21 cellular contexts compared by ENCODE assay signal in the genomic region with DNA sequence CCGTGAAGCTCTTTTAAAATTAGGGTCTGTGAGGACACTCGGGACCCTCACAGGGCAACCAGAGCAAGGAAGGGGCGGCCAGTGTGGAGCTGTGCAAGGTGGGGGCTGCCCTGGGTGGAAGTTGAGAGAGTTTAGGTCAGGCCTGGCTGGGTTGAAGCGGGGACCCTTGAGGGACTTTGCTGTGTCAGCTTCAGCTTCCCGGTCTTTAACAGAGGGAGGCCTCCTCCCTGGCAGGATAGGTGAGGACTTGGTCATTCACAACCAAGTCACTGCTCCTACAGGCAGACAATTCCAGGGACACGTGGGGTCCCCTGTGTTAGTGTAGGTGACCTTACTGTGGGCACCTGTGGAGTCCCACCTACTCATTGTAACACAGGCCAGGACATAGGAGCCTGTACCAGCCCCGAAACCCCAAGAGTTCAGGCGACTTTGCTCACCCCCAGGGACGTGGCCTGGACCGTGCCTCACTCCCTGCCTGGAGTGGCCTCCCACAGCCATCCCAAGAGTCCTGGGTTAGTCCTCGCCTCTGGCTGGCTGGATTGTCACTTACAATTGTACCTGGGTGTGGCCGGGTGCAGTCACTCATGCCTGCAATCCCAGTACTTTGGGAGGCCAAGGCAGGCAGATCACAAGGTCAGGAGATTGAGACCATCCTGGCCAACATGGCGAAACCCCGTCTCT. TPM values are rescaled to one million over a fixed set of nuclear protein-coding genes. Genes with fewer than 3 reads are reported as not detected.
DNase-seq lines count a peak whose midpoint lies in the region; ATAC-seq, FAIRE-seq and TF ChIP-seq lines count a peak whose summit lies in the region.
"Had no signal": no experiment of that assay in that cellular context is flagged by ENCODE, and none has a peak within 500 bp of the region (broad histone marks: within the 10 kb centered on the region; RNA-seq: fewer than 3 reads in every experiment).

No MANE protein-coding gene starts in this region.

- no peak overlapping the region for H3K23ac ChIP-seq in H1 (ENCODE audit: insufficient read length)

- H3K27me3 Mint-ChIP-seq in effector memory CD8-positive, alpha-beta T cell, result no peaks in the 10 kb centered on the region
- H3K27me3 Mint-ChIP-seq: CD8-positive, alpha-beta memory T cell; IgD-negative memory B cell had no signal

- no peak overlapping the region; the same call in 1 of the 2 replicates for H4K8ac ChIP-seq in H1 (ENCODE audit: extremely low read depth, insufficient read depth, low read length)

- no peaks in the 10 kb centered on the region for H3K79me2 ChIP-seq in SK-N-SH (ENCODE audit: insufficient read depth)
- H3K79me2 ChIP-seq in HepG2 (ENCODE audit: insufficient read depth, low read length), result no peaks in the 10 kb centered on the region
- H3K79me2 ChIP-seq in H1 (ENCODE audit: control insufficient read depth in 1 of 2, insufficient read depth in 2 of 2, low read length in 2 of 2), result no peaks in the 10 kb centered on the region

- DNase-seq in SK-N-SH, result peak; percentile 6
- peak in 2 of 3 donors; percentile 10 to 47 for DNase-seq in right lobe of liver
- DNase-seq in HepG2 (ENCODE audit: low spot score), result no peak
- no peak for DNase-seq in H1 (ENCODE audit: low read depth in 1 of 2, low spot score in 2 of 2)
- peak; percentile 70 for DNase-seq in posterior vena cava (ENCODE audit: low spot score)
- no peak for DNase-seq in effector memory CD8-positive, alpha-beta T cell
- DNase-seq in NCI-H2107 (lab: John Stamatoyannopoulos, UW), result no peak
- DNase-seq: AML-193; CD8-positive, alpha-beta memory T cell; COR-L47; GM23248; H9 had no signal

- H3K36me3 ChIP-seq in SK-N-SH (replicated peaks in 1 of 2; ENCODE audit: control insufficient read depth in 1 of 2, insufficient read depth in 2 of 2, low read length in 1 of 2) (no peaks in the 10 kb centered on the region), right lobe of liver (peaks cover 0 to 6% (median 0%) of the 10 kb centered on the region in 4 donors), HepG2 (replicated peaks in 1 of 2; ENCODE audit: control insufficient read depth in 1 of 2, insufficient read depth in 2 of 2, low read length in 2 of 2) (peaks cover 0 to 4% of the 10 kb centered on the region in 2 experiments; a peak in 2 of 5 replicates), H1 (ENCODE audit: control insufficient read depth in 2 of 4, insufficient read depth in 4 of 4, low read length in 3 of 4) (no peaks in the 10 kb centered on the region; a peak in 1 of 8 replicates)

- peaks cover 0 to 19% of the 10 kb centered on the region in 2 experiments; a peak in 1 of 4 replicates for H3K4me1 ChIP-seq in SK-N-SH (ENCODE audit: control insufficient read depth in 1 of 2, insufficient read depth in 2 of 2, low read depth in 1 of 2, low read length in 1 of 2)
- peaks cover 0 to under 1% (median 0%) of the 10 kb centered on the region in 4 donors for H3K4me1 ChIP-seq in right lobe of liver
- peaks cover 27% of the 10 kb centered on the region for H3K4me1 ChIP-seq in HepG2 (ENCODE audit: insufficient read depth, low read length)
- H3K4me1 ChIP-seq in H1 (replicated peaks in 1 of 4; ENCODE audit: control insufficient read depth in 3 of 4, insufficient read depth in 4 of 4, low read length in 3 of 4), result peaks cover 0 to 19% (median 11%) of the 10 kb centered on the region in 4 experiments; a peak in 5 of 7 replicates

- no peaks in the 10 kb centered on the region for H3K79me1 ChIP-seq in H1 (ENCODE audit: low read depth, low read length)

- no peak overlapping the region for H2BK20ac ChIP-seq in H1 (ENCODE audit: low read length)

- H3K4me2 ChIP-seq in SK-N-SH (no peak overlapping the region), HepG2 (ENCODE audit: low read depth, low read length) (no peak overlapping the region), H1 (ENCODE audit: insufficient read depth in 1 of 2, low read depth in 2 of 2, low read length in 2 of 2) (no peak overlapping the region)
- H3K4me2 ChIP-seq: A549 had no signal

- H3F3A ChIP-seq in SK-N-SH (replicated peaks; ENCODE audit: insufficient read depth), result no peaks in the 10 kb centered on the region

- no peak overlapping the region; the same call in 1 of the 2 replicates for H3K18ac ChIP-seq in H1 (ENCODE audit: extremely low read depth, low read length)

- no peak overlapping the region for H4K91ac ChIP-seq in H1 (replicated peaks; ENCODE audit: insufficient read length, low read length)

- FAIRE-seq in HepG2 (lab: Jason Lieb, UNC) (no peak), H1 (lab: Jason Lieb, UNC) (no peak)
- FAIRE-seq: A549, D721Med, G401.6, GM12891, GM19239 had no signal

- H3K36me3 Mint-ChIP-seq in effector memory CD8-positive, alpha-beta T cell (ENCODE audit: insufficient read depth), result peaks cover 53% of the 10 kb centered on the region
- H3K36me3 Mint-ChIP-seq: IgD-negative memory B cell had no signal

- no peaks in the 10 kb centered on the region for H4K20me1 ChIP-seq in SK-N-SH (ENCODE audit: insufficient read depth)
- peaks cover 10% of the 10 kb centered on the region; the same call in 1 of the 2 replicates for H4K20me1 ChIP-seq in HepG2 (ENCODE audit: insufficient read depth, low read length)
- peaks cover 0 to 11% of the 10 kb centered on the region in 2 experiments for H4K20me1 ChIP-seq in H1 (replicated peaks in 1 of 2; ENCODE audit: control insufficient read depth in 1 of 2, insufficient read depth in 2 of 2, low read length in 2 of 2)

- H3K4ac ChIP-seq in H1 (replicated peaks; ENCODE audit: insufficient read length, low read depth, low read length), result no peak overlapping the region

- in situ Hi-C loops in HepG2 (cut with HindIII; ENCODE audit: extremely low pct_ligation_motif_present, low pct_unique_long_range_greater_than_20kb), result no loop called here

- no peaks in the 10 kb centered on the region for H3K27me3 ChIP-seq in SK-N-SH (ENCODE audit: insufficient read depth)
- H3K27me3 ChIP-seq in right lobe of liver, result no peaks in the 10 kb centered on the region
- H3K27me3 ChIP-seq in HepG2 (ENCODE audit: control insufficient read depth in 1 of 2, insufficient read depth in 2 of 2, low read length in 2 of 2), result no peaks in the 10 kb centered on the region; a peak in 1 of 5 replicates
- H3K27me3 ChIP-seq in H1 (replicated peaks in 1 of 4; ENCODE audit: control insufficient read depth in 3 of 4, extremely low read depth in 1 of 4, insufficient read depth in 3 of 4, low read length in 3 of 4), result no peaks in the 10 kb centered on the region; a peak in 1 of 7 replicates
- H3K27me3 ChIP-seq: BLaER1 had no signal

- POLR2A ChIA-PET in SK-N-SH (lab: Yijun Ruan, JAX) (no interaction called here), HepG2 (lab: Yijun Ruan, JAX) (no interaction called here), H1 (lab: Charles Lee; ENCODE audit: partially characterized antibody) (interaction anchor here (0.6 to 0.8 kb wide), 2 partner anchors 7 to 20 kb away, joined by 3 to 5 read pairs; no protein-coding TSS in a partner anchor)

- no peak for TF ChIP-seq RAD21 in SK-N-SH (IDR thresholded peaks at IDR 0.05; ENCODE audit: low read length)
- TF ChIP-seq RAD21 in HepG2 (CRISPR knock-in tag; IDR thresholded peaks at IDR 0.05), result no peak
- TF ChIP-seq RAD21 in H1 (IDR thresholded peaks at IDR 0.05 in 1 of 2, conservative IDR thresholded peaks at IDR 0.05 in 1 of 2; ENCODE audit: low read depth in 2 of 2, low read length in 2 of 2), result no peak

- CTCF ChIA-PET in SK-N-SH (lab: Yijun Ruan, JAX) (interaction anchor here (2.0 to 24.0 kb wide), 3 partner anchors 10 to 38 kb away, joined by 11 to 642 read pairs (median 68); a partner anchor contains a TSS), HepG2 (lab: Yijun Ruan, JAX; ENCODE audit: low intra/inter-chr PET ratio, low total read pairs) (no interaction called here), H1 (lab: Charles Lee; ENCODE audit: partially characterized antibody) (interaction anchor here (1.6 to 9.3 kb wide), 6 partner anchors 9 to 49 kb away, joined by 4 to 102 read pairs (median 36); a partner anchor contains a TSS)

- H3K14ac ChIP-seq in H1 (ENCODE audit: insufficient read length), result no peak overlapping the region

- TF ChIP-seq POLR2A in right lobe of liver (IDR thresholded peaks at IDR 0.05) (no peak), HepG2 (IDR thresholded peaks at IDR 0.05; ENCODE audit: insufficient read depth in 1 of 2, low read depth in 2 of 2, low read length in 2 of 2) (no peak), H1 (IDR thresholded peaks at IDR 0.05; ENCODE audit: control extremely low read depth in 1 of 2, low read depth in 2 of 2, low read length in 2 of 2) (no peak)

- H2BK5ac ChIP-seq in H1 (ENCODE audit: low read depth, low read length), result no peak overlapping the region

- H2AFZ ChIP-seq in SK-N-SH (ENCODE audit: low read depth) (no peak overlapping the region), HepG2 (ENCODE audit: low read length) (no peak overlapping the region), H1 (ENCODE audit: low read length) (no peak overlapping the region)
- H2AFZ ChIP-seq: GM23248 had no signal

- intact Hi-C loops in right lobe of liver (cut with DNase I), result no loop called here
- intact Hi-C loops in HepG2 (cut with micrococcal nuclease; ENCODE audit: unreplicated experiment), result loop anchor here (1.0 kb wide), 1 partner anchor 36 kb away; no protein-coding TSS in a partner anchor
- intact Hi-C loops in posterior vena cava (cut with DNase I), result loop anchor here in 1 of 2 donors (2.0 kb wide), 1 partner anchor 37 kb away; no protein-coding TSS in a partner anchor

- H3K9ac ChIP-seq in SK-N-SH (no peak overlapping the region), HepG2 (ENCODE audit: insufficient read depth, low read depth, low read length) (no peak overlapping the region), H1 (replicated peaks in 1 of 4; ENCODE audit: extremely low read depth in 1 of 4, low read depth in 3 of 4, low read length in 3 of 4) (no peak overlapping the region)
- H3K9ac ChIP-seq: BLaER1, GM23248 had no signal

- H3K9me3 Mint-ChIP-seq in effector memory CD8-positive, alpha-beta T cell, result no peaks in the 10 kb centered on the region
- H3K9me3 Mint-ChIP-seq: CD8-positive, alpha-beta memory T cell; H9 had no signal

- peaks cover 11 to 22% of the 10 kb centered on the region in 2 donors for H3K4me1 Mint-ChIP-seq in effector memory CD8-positive, alpha-beta T cell (ENCODE audit: low read depth in 2 of 2)

- H3K23me2 ChIP-seq in H1 (ENCODE audit: low read depth, low read length), result no peaks in the 10 kb centered on the region

- H3K4me3 Mint-ChIP-seq in effector memory CD8-positive, alpha-beta T cell, result no peak overlapping the region
- H3K4me3 Mint-ChIP-seq: CD8-positive, alpha-beta memory T cell; IgD-negative memory B cell had no signal

- no peak overlapping the region for H2BK120ac ChIP-seq in H1 (replicated peaks; ENCODE audit: low read depth, low read length)

- no peak for TF ChIP-seq EP300 in SK-N-SH (IDR thresholded peaks at IDR 0.05; ENCODE audit: borderline replicate concordance in 1 of 2, low read depth in 1 of 2, low read length in 1 of 2)
- TF ChIP-seq EP300 in HepG2 (IDR thresholded peaks at IDR 0.05; ENCODE audit: low read depth in 2 of 2, low read length in 2 of 2), result no peak
- no peak for TF ChIP-seq EP300 in HepG2 (CRISPR knock-in tag; IDR thresholded peaks at IDR 0.05; ENCODE audit: borderline replicate concordance)
- TF ChIP-seq EP300 in H1 (IDR thresholded peaks at IDR 0.05; ENCODE audit: borderline replicate concordance in 1 of 2, low read depth in 2 of 2, low read length in 2 of 2), result no peak

- H3K27ac ChIP-seq in SK-N-SH (ENCODE audit: low read depth in 2 of 2, low read length in 1 of 2) (no peak overlapping the region), right lobe of liver (no peak overlapping the region), HepG2 (ENCODE audit: extremely low read length, insufficient read depth, low read length) (no peak overlapping the region), H1 (ENCODE audit: low read depth, low read length) (no peak overlapping the region)
- H3K27ac ChIP-seq: 22Rv1, A549, BLaER1, GM23248 had no signal

- no peak overlapping the region for H3K56ac ChIP-seq in H1 (replicated peaks; ENCODE audit: insufficient read length, low read depth, low read length)

- H3K27ac Mint-ChIP-seq in effector memory CD8-positive, alpha-beta T cell, result peak overlapping the region in 1 of 2 donors; percentile 75
- H3K27ac Mint-ChIP-seq: IgD-negative memory B cell had no signal

- BruUV-seq in HepG2 (replicated peaks; lab: Mats Ljungman, UMichigan), result no TSS peak

- ATAC-seq in SK-N-SH treated with all-trans-retinoic acid at 6 μM for 48 hours (no peak), right lobe of liver (no peak), HepG2 (no peak)
- no peak for ATAC-seq in effector memory CD8-positive, alpha-beta T cell (replicated peaks)
- ATAC-seq: A549 had no signal

- H2BK12ac ChIP-seq in H1 (ENCODE audit: low read depth, low read length), result no peak overlapping the region

- TF ChIP-seq CTCF in SK-N-SH (IDR thresholded peaks at IDR 0.05), result no peak
- no peak for TF ChIP-seq CTCF in right lobe of liver (IDR thresholded peaks at IDR 0.05)
- no peak for TF ChIP-seq CTCF in HepG2 (CRISPR knock-in tag; IDR thresholded peaks at IDR 0.05)
- no peak for TF ChIP-seq CTCF in H1 (IDR thresholded peaks at IDR 0.05; ENCODE audit: control extremely low read depth in 1 of 3, insufficient read depth in 1 of 3, low read depth in 1 of 3, low read length in 3 of 3)

- no peak overlapping the region for H4K5ac ChIP-seq in H1 (ENCODE audit: insufficient read length, low read depth, low read length)

- 58% methylated on average over 7 of the region's 14 CpGs for WGBS in SK-N-SH (ENCODE audit: low lambda C conversion rate)
- WGBS in right lobe of liver (ENCODE audit: insufficient coverage, low coverage, low lambda C conversion rate, missing lambda C conversion rate), result 73% methylated on average over 5 of the region's 14 CpGs
- WGBS in HepG2 (ENCODE audit: low lambda C conversion rate), result 82% methylated on average over 6 of the region's 14 CpGs
- 89% methylated on average over 14 of the region's 14 CpGs; no CpG with 5 or more reads in 1 of the 2 experiments for WGBS in H1 (ENCODE audit: extremely low coverage in 1 of 2, insufficient coverage in 1 of 2, insufficient read length in 1 of 2, insufficient replicate concordance in 2 of 2, low coverage in 1 of 2, low lambda C conversion rate in 2 of 2, missing lambda C conversion rate in 1 of 2), 2 experiments

- H3K9me3 ChIP-seq in SK-N-SH (no peaks in the 10 kb centered on the region), right lobe of liver (no peaks in the 10 kb centered on the region), HepG2 (ENCODE audit: low read length) (no peaks in the 10 kb centered on the region), H1 (ENCODE audit: insufficient read depth in 2 of 2, low read depth in 1 of 2, low read length in 1 of 2) (no peaks in the 10 kb centered on the region)
- H3K9me3 ChIP-seq: A549, BLaER1 had no signal

- no peaks in the 10 kb centered on the region for H3K9me2 ChIP-seq in SK-N-SH

- no peak overlapping the region for H3K4me3 ChIP-seq in SK-N-SH (ENCODE audit: low read depth in 2 of 2, low read length in 1 of 2)
- no peak overlapping the region for H3K4me3 ChIP-seq in right lobe of liver
- no peak overlapping the region for H3K4me3 ChIP-seq in HepG2 (replicated peaks in 1 of 3; ENCODE audit: insufficient read depth in 1 of 3, low read depth in 2 of 3, low read length in 3 of 3)
- H3K4me3 ChIP-seq in H1 (ENCODE audit: extremely low read depth in 1 of 4, insufficient read depth in 2 of 4, low read depth in 3 of 4, low read length in 4 of 4), result no peak overlapping the region
- H3K4me3 ChIP-seq: A549, BLaER1, GM23248 had no signal

- H2BK15ac ChIP-seq in H1 (ENCODE audit: low read length), result no peak overlapping the region

- H2AK5ac ChIP-seq in H1 (ENCODE audit: low read depth, low read length), result 0 out of 2 replicates have a peak overlapping the region, but pooled peaks have one; percentile 1

RNA-seq across cellular contexts. Expression of a gene that starts 18.8 kb away (rescaled TPM):
- polyA plus RNA-seq in SK-N-SH (2012; rRNA removed) (0.05 and 0.08 TPM in 2 replicates), HepG2 (2011; rRNA removed) (0.72 TPM in 1 of 2 replicates, not detected in the other), H1 (2011; rRNA removed) (35.6 and 55.2 TPM in 2 replicates)
- 0.09 TPM in 1 of 2 replicates, not detected in the other for polyA plus RNA-seq in SK-N-SH (2012; cell fraction: cytosol; rRNA removed)
- 0.20 and 0.38 TPM in 2 replicates for polyA plus RNA-seq in SK-N-SH (2012; cell fraction: nucleus; rRNA removed)
- total RNA-seq in right lobe of liver (1 to 10 TPM in 1 of 6 experiments, under 1 TPM in 4, not detected in 1; 0.49 to 1.0 (median 0.61) TPM), HepG2 (2016; rRNA removed; fragmentation: Illumina TruSeq; extraction: Trizol) (0.07 and 0.17 TPM in 2 replicates), posterior vena cava (1 to 10 TPM; 1.4 TPM)
- 0.20 TPM in 1 of 2 replicates, not detected in the other for total RNA-seq in HepG2 (2016; cell fraction: cytosol; rRNA removed; fragmentation: Illumina TruSeq; extraction: Trizol; ENCODE audit: low read depth)
- 0.11 TPM in 1 of 2 replicates, not detected in the other for total RNA-seq in HepG2 (2016; cell fraction: insoluble cytoplasmic fraction; rRNA removed; fragmentation: Illumina TruSeq; extraction: Trizol)
- total RNA-seq in HepG2 (2016; cell fraction: membrane; rRNA removed; fragmentation: Illumina TruSeq; extraction: Trizol), result 0.25 and 0.45 TPM in 2 replicates
- total RNA-seq in HepG2 (2016; cell fraction: nucleus; rRNA removed; fragmentation: Illumina TruSeq; extraction: Trizol), result not detected in 2 replicates
- 0.05 TPM in 1 of 2 replicates, not detected in the other for polyA plus RNA-seq in HepG2 (2011; cell fraction: cytosol; rRNA removed)
- 0.09 TPM in 1 of 2 replicates, not detected in the other for polyA plus RNA-seq in HepG2 (2011; cell fraction: nucleus; rRNA removed)
- polyA plus RNA-seq in HepG2 (2012), result not detected in 2 replicates
- polyA plus RNA-seq in HepG2 (2016; cell fraction: cytosol; fragmentation: Illumina TruSeq; extraction: Trizol; ENCODE audit: low read depth), result 0.15 TPM in 1 of 2 replicates, not detected in the other
- 0.32 TPM in 1 of 2 replicates, not detected in the other for polyA plus RNA-seq in HepG2 (2016; cell fraction: insoluble cytoplasmic fraction; fragmentation: Illumina TruSeq; extraction: Trizol; ENCODE audit: low read depth)
- 0.06 TPM in 1 of 2 replicates, not detected in the other for polyA plus RNA-seq in HepG2 (2016; cell fraction: membrane; fragmentation: Illumina TruSeq; extraction: Trizol; ENCODE audit: low read depth)
- polyA plus RNA-seq in HepG2 (2016; cell fraction: nucleus; fragmentation: Illumina TruSeq; extraction: Trizol; ENCODE audit: insufficient read depth, low read depth), result not detected in 2 replicates
- 0.08 and 0.91 TPM in 2 replicates for polyA minus RNA-seq in HepG2 (2011; rRNA and poly(A)+ RNA removed; ENCODE audit: low replicate concordance)
- not detected in 2 replicates for polyA minus RNA-seq in HepG2 (2011; cell fraction: cytosol; rRNA and poly(A)+ RNA removed)
- polyA minus RNA-seq in HepG2 (2011; cell fraction: nucleus; rRNA and poly(A)+ RNA removed), result not detected in 2 replicates
- total RNA-seq in H1 (2021; fragmentation: NEBNext Ultra II Directional; extraction: Animal tissue kit (Norgen Biotek cat#: 25700)), result 47.7 and 48.7 TPM in 2 replicates
- 40.7 TPM for polyA plus RNA-seq in H1 (2011; cell fraction: cytosol; rRNA removed)
- polyA plus RNA-seq in H1 (2011; cell fraction: nucleus; rRNA removed), result 71.9 TPM
- 29.6 to 36.8 TPM (median 35.4 TPM) in 4 replicates for polyA plus RNA-seq in H1 (2012, experiment 1 of 2)
- 25.3 TPM for polyA plus RNA-seq in H1 (2012, experiment 2 of 2)
- 28.1 TPM for polyA plus RNA-seq in H1 (2013, experiment 1 of 2)
- polyA plus RNA-seq in H1 (2013, experiment 2 of 2), result 27.7 TPM
- polyA minus RNA-seq in H1 (2011; rRNA and poly(A)+ RNA removed), result 28.4 and 34.7 TPM in 2 replicates
- 22.0 TPM for polyA minus RNA-seq in H1 (2011; cell fraction: cytosol; rRNA and poly(A)+ RNA removed)
- 33.7 TPM for polyA minus RNA-seq in H1 (2011; cell fraction: nucleus; rRNA and poly(A)+ RNA removed)
- polyA plus RNA-seq: CD8-positive, alpha-beta memory T cell; GM23248; IgD-negative memory B cell had no signal

RNA-seq across cellular contexts. Expression of a gene that starts 31.6 kb away (rescaled TPM):
- polyA plus RNA-seq in SK-N-SH (2012; rRNA removed) (1.3 TPM in 2 replicates), HepG2 (2011; rRNA removed) (11.6 and 14.2 TPM in 2 replicates), H1 (2011; rRNA removed) (25.7 and 36.1 TPM in 2 replicates)
- polyA plus RNA-seq in SK-N-SH (2012; cell fraction: cytosol; rRNA removed), result 0.86 and 1.4 TPM in 2 replicates
- polyA plus RNA-seq in SK-N-SH (2012; cell fraction: nucleus; rRNA removed), result 2.5 and 2.6 TPM in 2 replicates
- total RNA-seq in right lobe of liver (10 to 100 TPM; 14.1 to 25.3 (median 20.2) TPM), HepG2 (2016; rRNA removed; fragmentation: Illumina TruSeq; extraction: Trizol) (19.4 and 27.5 TPM in 2 replicates), posterior vena cava (10 to 100 TPM in 1 of 2 donors, 1 to 10 TPM in 1; 8.8 to 11.8 TPM)
- total RNA-seq in HepG2 (2016; cell fraction: cytosol; rRNA removed; fragmentation: Illumina TruSeq; extraction: Trizol; ENCODE audit: low read depth), result 11.8 and 14.1 TPM in 2 replicates
- total RNA-seq in HepG2 (2016; cell fraction: insoluble cytoplasmic fraction; rRNA removed; fragmentation: Illumina TruSeq; extraction: Trizol), result 18.0 and 27.8 TPM in 2 replicates
- 20.5 and 24.3 TPM in 2 replicates for total RNA-seq in HepG2 (2016; cell fraction: membrane; rRNA removed; fragmentation: Illumina TruSeq; extraction: Trizol)
- total RNA-seq in HepG2 (2016; cell fraction: nucleus; rRNA removed; fragmentation: Illumina TruSeq; extraction: Trizol), result 29.0 and 30.8 TPM in 2 replicates
- polyA plus RNA-seq in HepG2 (2011; cell fraction: cytosol; rRNA removed), result 10.6 and 15.7 TPM in 2 replicates
- 37.8 and 39.5 TPM in 2 replicates for polyA plus RNA-seq in HepG2 (2011; cell fraction: nucleus; rRNA removed)
- polyA plus RNA-seq in HepG2 (2012), result 9.0 and 15.0 TPM in 2 replicates
- polyA plus RNA-seq in HepG2 (2016; cell fraction: cytosol; fragmentation: Illumina TruSeq; extraction: Trizol; ENCODE audit: low read depth), result 15.7 and 19.9 TPM in 2 replicates
- polyA plus RNA-seq in HepG2 (2016; cell fraction: insoluble cytoplasmic fraction; fragmentation: Illumina TruSeq; extraction: Trizol; ENCODE audit: low read depth), result 27.0 and 28.3 TPM in 2 replicates
- 23.3 and 25.4 TPM in 2 replicates for polyA plus RNA-seq in HepG2 (2016; cell fraction: membrane; fragmentation: Illumina TruSeq; extraction: Trizol; ENCODE audit: low read depth)
- 52.2 and 53.0 TPM in 2 replicates for polyA plus RNA-seq in HepG2 (2016; cell fraction: nucleus; fragmentation: Illumina TruSeq; extraction: Trizol; ENCODE audit: insufficient read depth, low read depth)
- polyA minus RNA-seq in HepG2 (2011; rRNA and poly(A)+ RNA removed; ENCODE audit: low replicate concordance), result 23.9 and 28.6 TPM in 2 replicates
- polyA minus RNA-seq in HepG2 (2011; cell fraction: cytosol; rRNA and poly(A)+ RNA removed), result 6.8 and 9.5 TPM in 2 replicates
- polyA minus RNA-seq in HepG2 (2011; cell fraction: nucleus; rRNA and poly(A)+ RNA removed), result 24.1 and 24.2 TPM in 2 replicates
- 15.7 and 16.5 TPM in 2 replicates for total RNA-seq in H1 (2021; fragmentation: NEBNext Ultra II Directional; extraction: Animal tissue kit (Norgen Biotek cat#: 25700))
- polyA plus RNA-seq in H1 (2011; cell fraction: cytosol; rRNA removed), result 21.7 TPM
- 26.9 TPM for polyA plus RNA-seq in H1 (2011; cell fraction: nucleus; rRNA removed)
- polyA plus RNA-seq in H1 (2012, experiment 1 of 2), result 13.6 to 16.9 TPM (median 16.1 TPM) in 4 replicates
- 15.9 TPM for polyA plus RNA-seq in H1 (2012, experiment 2 of 2)
- polyA plus RNA-seq in H1 (2013, experiment 1 of 2), result 8.9 TPM
- 9.8 TPM for polyA plus RNA-seq in H1 (2013, experiment 2 of 2)
- polyA minus RNA-seq in H1 (2011; rRNA and poly(A)+ RNA removed), result 13.3 and 16.3 TPM in 2 replicates
- 15.0 TPM for polyA minus RNA-seq in H1 (2011; cell fraction: cytosol; rRNA and poly(A)+ RNA removed)
- 17.1 TPM for polyA minus RNA-seq in H1 (2011; cell fraction: nucleus; rRNA and poly(A)+ RNA removed)

Comparison
In these comparisons a context has a peak if more than half of its experiments do, and no peak if none do; other contexts are left out.
1. DNase-seq: peak in SK-N-SH (single experiment), right lobe of liver (2 of 3) and posterior vena cava (single experiment); none in HepG2 (single experiment), H1 (0 of 2), effector memory CD8-positive, alpha-beta T cell (0 of 3) and NCI-H2107 (single experiment).
2. RNA of a gene that starts 18.8 kb away (total RNA-seq): 47.7 to 48.7 TPM in H1; 1.4 TPM in posterior vena cava, 0.49 to 1.0 TPM in right lobe of liver and 0.07 to 0.45 TPM in HepG2; every median in the first group is over 10 times any median in the second.